Comparison of ENCODE assay signal across 16 cellular contexts in the genomic region with DNA sequence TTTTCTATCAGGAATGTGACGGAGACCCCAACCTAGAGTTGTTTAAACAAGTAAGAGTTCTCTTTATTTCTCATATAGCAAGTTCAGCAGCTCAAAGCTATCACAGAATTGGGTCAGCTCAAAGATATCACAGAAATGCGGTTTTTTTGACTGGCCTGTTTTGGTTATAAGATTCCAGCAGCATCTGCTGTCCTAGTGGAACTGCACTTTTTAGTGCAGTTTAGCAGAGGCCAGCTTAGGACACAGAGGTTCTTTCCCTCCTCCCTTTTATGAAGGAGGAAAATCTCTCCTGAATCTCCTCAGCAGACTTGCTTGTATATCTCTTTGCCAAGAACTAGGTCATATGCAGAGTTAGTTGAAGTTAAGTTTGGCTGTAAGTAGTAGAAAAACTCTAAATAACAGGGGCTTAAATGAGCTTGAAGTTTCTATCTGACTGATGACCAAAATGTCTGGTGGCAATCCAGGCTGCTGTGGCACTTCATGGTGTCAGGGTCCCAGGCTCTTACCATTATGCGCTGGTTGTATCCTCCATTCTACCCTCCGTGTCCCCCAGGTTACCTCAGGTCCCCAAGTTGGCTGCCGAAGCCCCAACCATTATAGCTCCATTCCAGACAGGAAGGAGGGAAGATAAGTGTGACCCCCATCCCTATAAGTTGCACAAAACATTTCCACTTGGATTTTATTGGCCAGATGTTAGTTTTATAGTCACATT. TPM values are rescaled to one million over a fixed set of nuclear protein-coding genes. Genes with fewer than 3 reads are reported as not detected.
DNase-seq lines count a peak whose midpoint lies in the region; ATAC-seq, FAIRE-seq and TF ChIP-seq lines count a peak whose summit lies in the region.
"Had no signal": no experiment of that assay in that cellular context is flagged by ENCODE, and none has a peak within 500 bp of the region (broad histone marks: within the 10 kb centered on the region; RNA-seq: fewer than 3 reads in every experiment).

No MANE protein-coding gene starts in this region.

- CTCF ChIA-PET in activated naive CD4-positive, alpha-beta T cell treated with anti-CD3 and anti-CD28 coated beads for 36 hours (lab: Charles Lee): interaction anchor here (2.0 kb wide), 1 partner anchor 41 kb away, joined by 5 read pairs; no protein-coding TSS in a partner anchor
- CTCF ChIA-PET in K562 (lab: Yijun Ruan, JAX; ENCODE audit: low intra/inter-chr PET ratio): no interaction called here

- H3K4me2 ChIP-seq in GM23248 (ENCODE audit: unreplicated experiment) (no peak overlapping the region), K562 (ENCODE audit: insufficient read depth, low read length) (no peak overlapping the region)

- H3K36me3 ChIP-seq in GM23248 (ENCODE audit: low read depth) (peaks cover 7% of the 10 kb centered on the region), K562 (ENCODE audit: control insufficient read depth, insufficient read depth, low read length) (peaks cover 93% of the 10 kb centered on the region), gastrocnemius medialis (peaks cover 0 to 15% of the 10 kb centered on the region in 2 donors)

- peaks cover 29% of the 10 kb centered on the region for H3K4me1 ChIP-seq in GM23248 (ENCODE audit: insufficient read depth)
- peaks cover 0 to 6% of the 10 kb centered on the region in 2 experiments; a peak in 2 of 5 replicates for H3K4me1 ChIP-seq in K562 (replicated peaks in 1 of 2; ENCODE audit: control insufficient read depth in 2 of 2, insufficient read depth in 2 of 2, low read length in 2 of 2)
- peaks cover 71 to 85% of the 10 kb centered on the region in 2 donors for H3K4me1 ChIP-seq in gastrocnemius medialis

- H3K9me3 Mint-ChIP-seq in activated naive CD4-positive, alpha-beta T cell treated with anti-CD3 and anti-CD28 coated beads for 36 hours: no peaks in the 10 kb centered on the region
- H3K9me3 Mint-ChIP-seq: CD4-positive, alpha-beta memory T cell had no signal

- H3K4me3 ChIP-seq in GM23248: no peak overlapping the region
- no peak overlapping the region for H3K4me3 ChIP-seq in K562
- no peak overlapping the region for H3K4me3 ChIP-seq in gastrocnemius medialis

- peaks cover 7% of the 10 kb centered on the region; the same call in 1 of the 2 replicates for H4K20me1 ChIP-seq in GM23248 (ENCODE audit: insufficient read depth)
- no peaks in the 10 kb centered on the region; the same call in none of the 2 replicates for H4K20me1 ChIP-seq in K562 (replicated peaks; ENCODE audit: control insufficient read depth, insufficient read depth, low read length)

- peaks cover 36% of the 10 kb centered on the region for H3F3A ChIP-seq in GM23248 (ENCODE audit: insufficient read depth)

- BruUV-seq in K562 (replicated peaks; lab: Mats Ljungman, UMichigan): no TSS peak

- TF ChIP-seq EP300 in K562 (IDR thresholded peaks at IDR 0.05; ENCODE audit: low read length): no peak

- H3K9me2 ChIP-seq in GM23248 (ENCODE audit: insufficient read depth): no peaks in the 10 kb centered on the region

- intact Hi-C loops in activated naive CD4-positive, alpha-beta T cell treated with anti-CD3 and anti-CD28 coated beads for 36 hours (cut with micrococcal nuclease): loop anchor here (10.0 kb wide), 1 partner anchor 172 kb away; a partner anchor contains a TSS
- intact Hi-C loops in K562 (cut with micrococcal nuclease) (no loop called here), gastrocnemius medialis (cut with DNase I; ENCODE audit: low total_unique reads) (no loop called here)

- no peak overlapping the region for H3K4me3 Mint-ChIP-seq in activated naive CD4-positive, alpha-beta T cell treated with anti-CD3 and anti-CD28 coated beads for 36 hours
- H3K4me3 Mint-ChIP-seq: CD4-positive, alpha-beta memory T cell had no signal

- FAIRE-seq in K562 (lab: Jason Lieb, UNC): peak; percentile 54
- FAIRE-seq: A204.1, GM12892 had no signal

- H3K27me3 Mint-ChIP-seq in activated naive CD4-positive, alpha-beta T cell treated with anti-CD3 and anti-CD28 coated beads for 36 hours (ENCODE audit: low read depth): no peaks in the 10 kb centered on the region
- H3K27me3 Mint-ChIP-seq: CD4-positive, alpha-beta memory T cell had no signal

- H3K27ac ChIP-seq in GM23248 (no peak overlapping the region), K562 (ENCODE audit: extremely low read depth, low read depth, low read length) (no peak overlapping the region), gastrocnemius medialis (peak overlapping the region; percentile 92 to 99 (median 94))

- no peak for TF ChIP-seq CTCF in K562 (IDR thresholded peaks at IDR 0.05 in 2 of 3, conservative IDR thresholded peaks at IDR 0.05 in 1 of 3; ENCODE audit: insufficient read depth in 2 of 3, low read depth in 1 of 3, low read length in 3 of 3)
- no peak for TF ChIP-seq CTCF in gastrocnemius medialis (IDR thresholded peaks at IDR 0.05 in 4 of 5, conservative IDR thresholded peaks at IDR 0.05 in 1 of 5)

- H3K9ac ChIP-seq in GM23248 (no peak overlapping the region), K562 (ENCODE audit: insufficient read depth in 1 of 2, low read depth in 2 of 2, low read length in 2 of 2) (no peak overlapping the region)

- ATAC-seq in K562 (no peak), gastrocnemius medialis (no peak), HG02763 (IDR thresholded peaks at IDR 0.05; ENCODE audit: unreplicated experiment) (no peak)

- POLR2A ChIA-PET in K562 (lab: Yijun Ruan, JAX): interaction anchor here (0.7 to 1.3 kb wide), 4 partner anchors 8 to 282 kb away, joined by 3 read pairs; no protein-coding TSS in a partner anchor

- H3K79me2 ChIP-seq in GM23248 (ENCODE audit: insufficient read depth) (peaks cover 98% of the 10 kb centered on the region), K562 (ENCODE audit: control insufficient read depth, insufficient read depth, low read length) (peaks cover 94% of the 10 kb centered on the region)

- no peak for DNase-seq in activated naive CD4-positive, alpha-beta T cell treated with anti-CD3 and anti-CD28 coated beads for 36 hours
- DNase-seq in activated naive CD4-positive, alpha-beta T cell treated with anti-CD3 and anti-CD28 coated beads, Interleukin-2, amount 50 U/mL, for 16 hours: no peak
- DNase-seq in GM23248 (peak; percentile 7), K562 (ENCODE audit: extremely low read depth in 1 of 4, low spot score in 3 of 4) (no peak), gastrocnemius medialis (no peak), NCI-H446 (lab: John Stamatoyannopoulos, UW) (no peak)
- DNase-seq: CD4-positive, alpha-beta memory T cell; DMS53; NCI-H1417; NCI-H187 treated with DMSO at 0.1 percent for 48 hours; NCI-H226; NCI-H524 treated with DMSO at 0.1 percent for 48 hours; SHP77 treated with DMSO at 0.1 percent for 48 hours had no signal

- H3K27ac Mint-ChIP-seq in activated naive CD4-positive, alpha-beta T cell treated with anti-CD3 and anti-CD28 coated beads for 36 hours: peak overlapping the region; percentile 43

- TF ChIP-seq POLR2A in K562 (conservative IDR thresholded peaks at IDR 0.05): no peak
- TF ChIP-seq POLR2A in gastrocnemius medialis (IDR thresholded peaks at IDR 0.05): no peak

- H3K36me3 Mint-ChIP-seq in activated naive CD4-positive, alpha-beta T cell treated with anti-CD3 and anti-CD28 coated beads for 36 hours (ENCODE audit: low read depth): peaks cover 26% of the 10 kb centered on the region

- in situ Hi-C loops in GM23248 (cut with MboI): no loop called here
- in situ Hi-C loops in K562 (cut with MboI): no loop called here
- in situ Hi-C loops in gastrocnemius medialis (cut with MboI; ENCODE audit: low sequenced_read_pairs in 4 of 4): no loop called here

- no peaks in the 10 kb centered on the region for H3K9me3 ChIP-seq in GM23248 (ENCODE audit: low read depth)
- no peaks in the 10 kb centered on the region for H3K9me3 ChIP-seq in K562 (replicated peaks; ENCODE audit: control insufficient read depth, insufficient read depth, low read depth, low read length)
- no peaks in the 10 kb centered on the region for H3K9me3 ChIP-seq in gastrocnemius medialis

- 90 to 92% methylated on average over 5 of the region's 5 CpGs for WGBS in GM23248 (ENCODE audit: low coverage in 1 of 2, low lambda C conversion rate in 2 of 2, missing lambda C conversion rate in 2 of 2), 2 experiments
- 91% methylated on average over 5 of the region's 5 CpGs for WGBS in K562 (ENCODE audit: insufficient coverage, low coverage, missing lambda C conversion rate)

- H2AFZ ChIP-seq in GM23248 (no peak overlapping the region), K562 (ENCODE audit: low read depth, low read length) (no peak overlapping the region)

- H3K27me3 ChIP-seq in GM23248 (replicated peaks; ENCODE audit: insufficient read depth) (no peaks in the 10 kb centered on the region), K562 (ENCODE audit: control insufficient read depth in 2 of 2, insufficient read depth in 2 of 2, low read length in 2 of 2) (no peaks in the 10 kb centered on the region), gastrocnemius medialis (no peaks in the 10 kb centered on the region)

- TF ChIP-seq RAD21 in K562 (CRISPR knock-in tag; conservative IDR thresholded peaks at IDR 0.05 in 1 of 2, IDR thresholded peaks at IDR 0.05 in 1 of 2): no peak

- H3K9me1 ChIP-seq in K562 (ENCODE audit: control insufficient read depth, insufficient read depth, low read length): no peaks in the 10 kb centered on the region

- H3K4me1 Mint-ChIP-seq in activated naive CD4-positive, alpha-beta T cell treated with anti-CD3 and anti-CD28 coated beads for 36 hours (ENCODE audit: low read depth): peaks cover 67% of the 10 kb centered on the region

RNA-seq across cellular contexts. Expression of a gene that starts 6.6 kb away (rescaled TPM):
- total RNA-seq in activated naive CD4-positive, alpha-beta T cell treated with anti-CD3 and anti-CD28 coated beads for 36 hours: 100 to 1,000 TPM; 228 to 232 TPM
- 191 and 248 TPM in 2 replicates for total RNA-seq in GM23248 (2014; rRNA removed; shearing (Covaris generic))
- 277 and 279 TPM in 2 replicates for polyA plus RNA-seq in GM23248 (2016; fragmentation: Nextera tagmentation; extraction: Ambion mirVana)
- total RNA-seq in K562 (2011; cell fraction: chromatin; rRNA removed; ENCODE audit: low replicate concordance): 81.8 and 144 TPM in 2 replicates
- total RNA-seq in K562 (2011; cell fraction: nucleolus; rRNA removed): 101 and 118 TPM in 2 replicates
- 97.3 and 106 TPM in 2 replicates for total RNA-seq in K562 (2011; cell fraction: nucleoplasm; rRNA removed)
- total RNA-seq in K562 (2014; rRNA removed): 70.1 and 109 TPM in 2 replicates
- total RNA-seq in K562 (2014; rRNA removed; fragmentation: Illumina TruSeq; extraction: Trizol): 57.1 and 82.6 TPM in 2 replicates
- total RNA-seq in K562 (2015; rRNA removed; fragmentation: Illumina TruSeq; extraction: Trizol): 60.4 and 62.8 TPM in 2 replicates
- 203 and 211 TPM in 2 replicates for total RNA-seq in K562 (2021)
- polyA plus RNA-seq in K562 (2011; rRNA removed): 76.1 and 136 TPM in 2 replicates
- 94.5 and 135 TPM in 2 replicates for polyA plus RNA-seq in K562 (2011; cell fraction: cytosol; rRNA removed)
- 73.6 and 105 TPM in 2 replicates for polyA plus RNA-seq in K562 (2011; cell fraction: nucleus; rRNA removed)
- 164 and 276 TPM in 2 replicates for polyA plus RNA-seq in K562 (2012)
- polyA plus RNA-seq in K562 (2014; fragmentation: Illumina TruSeq; extraction: Trizol): 151 and 153 TPM in 2 replicates
- 10 to 100 TPM; 10.1 to 16.0 TPM for polyA plus RNA-seq in K562 (2014; fragmentation: Nextera tagmentation; extraction: Ambion mirVana)
- polyA plus RNA-seq in K562 (2014; rRNA removed): 64.3 and 73.6 TPM in 2 replicates
- polyA minus RNA-seq in K562 (2011; rRNA and poly(A)+ RNA removed): 119 and 129 TPM in 2 replicates
- 148 and 155 TPM in 2 replicates for polyA minus RNA-seq in K562 (2011; cell fraction: cytosol; rRNA and poly(A)+ RNA removed)
- polyA minus RNA-seq in K562 (2011; cell fraction: nucleus; rRNA and poly(A)+ RNA removed): 49.5 and 68.0 TPM in 2 replicates
- total RNA-seq in gastrocnemius medialis: 100 to 1,000 TPM; 263 to 302 (median 290) TPM

RNA-seq across cellular contexts. Expression of a gene that starts 25.0 kb away (rescaled TPM):
- total RNA-seq in activated naive CD4-positive, alpha-beta T cell treated with anti-CD3 and anti-CD28 coated beads for 36 hours: 10 to 100 TPM; 10.7 to 11.1 TPM
- total RNA-seq in GM23248 (2014; rRNA removed; shearing (Covaris generic)): 2.8 and 11.7 TPM in 2 replicates
- polyA plus RNA-seq in GM23248 (2016; fragmentation: Nextera tagmentation; extraction: Ambion mirVana): 3.3 and 3.8 TPM in 2 replicates
- total RNA-seq in K562 (2011; cell fraction: chromatin; rRNA removed; ENCODE audit: low replicate concordance): 0.97 TPM in 1 of 2 replicates, not detected in the other
- total RNA-seq in K562 (2011; cell fraction: nucleolus; rRNA removed): not detected in 2 replicates
- 0.15 and 0.69 TPM in 2 replicates for total RNA-seq in K562 (2011; cell fraction: nucleoplasm; rRNA removed)
- 0.20 and 0.50 TPM in 2 replicates for total RNA-seq in K562 (2014; rRNA removed)
- 0.19 and 0.69 TPM in 2 replicates for total RNA-seq in K562 (2014; rRNA removed; fragmentation: Illumina TruSeq; extraction: Trizol)
- total RNA-seq in K562 (2015; rRNA removed; fragmentation: Illumina TruSeq; extraction: Trizol): 0.15 and 0.65 TPM in 2 replicates
- 0.51 and 0.78 TPM in 2 replicates for total RNA-seq in K562 (2021)
- not detected in 2 replicates for polyA plus RNA-seq in K562 (2011; rRNA removed)
- polyA plus RNA-seq in K562 (2011; cell fraction: cytosol; rRNA removed): 0.21 TPM in 1 of 2 replicates, not detected in the other
- 0.18 TPM in 1 of 2 replicates, not detected in the other for polyA plus RNA-seq in K562 (2011; cell fraction: nucleus; rRNA removed)
- polyA plus RNA-seq in K562 (2012): 0.68 and 1.7 TPM in 2 replicates
- 0.67 and 1.1 TPM in 2 replicates for polyA plus RNA-seq in K562 (2014; fragmentation: Illumina TruSeq; extraction: Trizol)
- polyA plus RNA-seq in K562 (2014; fragmentation: Nextera tagmentation; extraction: Ambion mirVana): under 1 TPM; 0.24 to 0.64 TPM
- not detected in 2 replicates for polyA plus RNA-seq in K562 (2014; rRNA removed)
- polyA minus RNA-seq in K562 (2011; rRNA and poly(A)+ RNA removed): 0.06 TPM in 1 of 2 replicates, not detected in the other
- not detected in 2 replicates for polyA minus RNA-seq in K562 (2011; cell fraction: cytosol; rRNA and poly(A)+ RNA removed)
- not detected in 2 replicates for polyA minus RNA-seq in K562 (2011; cell fraction: nucleus; rRNA and poly(A)+ RNA removed)
- total RNA-seq in gastrocnemius medialis: 1 to 10 TPM; 1.2 to 4.9 (median 2.3) TPM

RNA-seq across cellular contexts. Expression of a gene that starts 56.7 kb away (rescaled TPM):
- total RNA-seq in activated naive CD4-positive, alpha-beta T cell treated with anti-CD3 and anti-CD28 coated beads for 36 hours: 1 to 10 TPM; 7.6 to 8.7 TPM
- total RNA-seq in GM23248 (2014; rRNA removed; shearing (Covaris generic)): 5.8 and 12.3 TPM in 2 replicates
- 4.1 and 4.7 TPM in 2 replicates for polyA plus RNA-seq in GM23248 (2016; fragmentation: Nextera tagmentation; extraction: Ambion mirVana)
- total RNA-seq in K562 (2011; cell fraction: chromatin; rRNA removed; ENCODE audit: low replicate concordance): 9.9 and 32.8 TPM in 2 replicates
- total RNA-seq in K562 (2011; cell fraction: nucleolus; rRNA removed): 5.2 and 7.9 TPM in 2 replicates
- total RNA-seq in K562 (2011; cell fraction: nucleoplasm; rRNA removed): 8.8 and 10.0 TPM in 2 replicates
- total RNA-seq in K562 (2014; rRNA removed): 4.7 and 4.9 TPM in 2 replicates
- total RNA-seq in K562 (2014; rRNA removed; fragmentation: Illumina TruSeq; extraction: Trizol): 13.0 and 16.1 TPM in 2 replicates
- 10.9 and 11.1 TPM in 2 replicates for total RNA-seq in K562 (2015; rRNA removed; fragmentation: Illumina TruSeq; extraction: Trizol)
- 9.4 and 9.6 TPM in 2 replicates for total RNA-seq in K562 (2021)
- 6.7 and 6.9 TPM in 2 replicates for polyA plus RNA-seq in K562 (2011; rRNA removed)
- polyA plus RNA-seq in K562 (2011; cell fraction: cytosol; rRNA removed): 1.6 and 2.6 TPM in 2 replicates
- polyA plus RNA-seq in K562 (2011; cell fraction: nucleus; rRNA removed): 5.0 and 5.3 TPM in 2 replicates
- polyA plus RNA-seq in K562 (2012): 7.7 and 8.3 TPM in 2 replicates
- polyA plus RNA-seq in K562 (2014; fragmentation: Illumina TruSeq; extraction: Trizol): 9.2 and 11.2 TPM in 2 replicates
- polyA plus RNA-seq in K562 (2014; fragmentation: Nextera tagmentation; extraction: Ambion mirVana): 1 to 10 TPM; 3.4 to 6.5 TPM
- 3.7 and 5.0 TPM in 2 replicates for polyA plus RNA-seq in K562 (2014; rRNA removed)
- 17.9 and 25.4 TPM in 2 replicates for polyA minus RNA-seq in K562 (2011; rRNA and poly(A)+ RNA removed)
- 6.1 and 9.4 TPM in 2 replicates for polyA minus RNA-seq in K562 (2011; cell fraction: cytosol; rRNA and poly(A)+ RNA removed)
- polyA minus RNA-seq in K562 (2011; cell fraction: nucleus; rRNA and poly(A)+ RNA removed): 5.9 and 15.7 TPM in 2 replicates
- total RNA-seq in gastrocnemius medialis: 1 to 10 TPM; 1.1 to 5.3 (median 2.4) TPM

Comparison
In these comparisons a context has a peak if more than half of its experiments do, and no peak if none do; other contexts are left out.
1. H3K27ac ChIP-seq: peak in gastrocnemius medialis (4 of 4); none in GM23248 (single experiment) and K562 (single experiment).